In genomic region chr10:118046491-118047362, GRCh38 we compare ENCODE assay signal across 1 cellular context.
TF ChIP-seq lines count a peak whose summit lies in the region.

A gene with protein sequence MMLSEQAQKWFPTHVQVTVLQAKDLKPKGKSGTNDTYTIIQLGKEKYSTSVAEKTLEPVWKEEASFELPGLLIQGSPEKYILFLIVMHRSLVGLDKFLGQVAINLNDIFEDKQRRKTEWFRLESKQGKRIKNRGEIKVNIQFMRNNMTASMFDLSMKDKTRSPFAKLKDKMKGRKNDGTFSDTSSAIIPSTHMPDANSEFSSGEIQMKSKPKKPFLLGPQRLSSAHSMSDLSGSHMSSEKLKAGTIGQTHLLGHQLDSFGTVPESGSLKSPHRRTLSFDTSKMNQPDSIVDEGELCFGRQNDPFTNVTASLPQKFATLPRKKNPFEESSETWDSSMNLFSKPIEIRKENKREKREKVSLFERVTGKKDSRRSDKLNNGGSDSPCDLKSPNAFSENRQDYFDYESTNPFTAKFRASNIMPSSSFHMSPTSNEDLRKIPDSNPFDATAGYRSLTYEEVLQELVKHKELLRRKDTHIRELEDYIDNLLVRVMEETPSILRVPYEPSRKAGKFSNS (minus strand): TSS chr10:118046941. CDS start chr10:118046163, 778 bp downstream.

TF ChIP-seq in K562, 482 proteins besides CTCF, POLR2A, EP300 and RAD21 (continued from another document and continues in another):
- TF ChIP-seq MLX (CRISPR knock-in tag; conservative IDR thresholded peaks at IDR 0.05) (no peak), KDM1A (IDR thresholded peaks at IDR 0.05) (no peak), SRSF7 (optimal IDR thresholded peaks at IDR 0.05; ENCODE audit: low read depth, low read length) (no peak), NR2C2 (CRISPR knock-in tag; IDR thresholded peaks at IDR 0.05) (peak; percentile 97), NR2C2 (tag; IDR thresholded peaks at IDR 0.05) (peak; percentile 99), NONO (IDR thresholded peaks at IDR 0.05; ENCODE audit: low read depth in 2 of 2, low read length in 1 of 2) (0 out of 4 replicates have a peak, but pooled peaks of 1 of the 2 experiments have one; percentile 37), CBX1 (IDR thresholded peaks at IDR 0.05; ENCODE audit: low read depth) (no peak), CREB3 (tag; conservative IDR thresholded peaks at IDR 0.05; ENCODE audit: low read depth) (no peak), CREB1 (IDR thresholded peaks at IDR 0.05) (no peak), CREB1 (CRISPR knock-in tag; IDR thresholded peaks at IDR 0.05) (peak; percentile 5; the same call in 1 of the 2 replicates), MTA2 (IDR thresholded peaks at IDR 0.05; ENCODE audit: low read depth) (no peak), ATF4 (CRISPR knock-in tag; IDR thresholded peaks at IDR 0.05) (no peak), PTTG1 (tag; IDR thresholded peaks at IDR 0.05; ENCODE audit: low read depth) (no peak), CREBBP (IDR thresholded peaks at IDR 0.05; ENCODE audit: low read depth, low read length) (no peak), ZNF263 (CRISPR knock-in tag; IDR thresholded peaks at IDR 0.05; ENCODE audit: borderline replicate concordance) (peak; percentile 96), CREB3L1 (IDR thresholded peaks at IDR 0.05; ENCODE audit: borderline replicate concordance, low read depth) (no peak), ZBTB17 (CRISPR knock-in tag; IDR thresholded peaks at IDR 0.05) (no peak), DACH1 (IDR thresholded peaks at IDR 0.05; ENCODE audit: partially characterized antibody) (no peak), STAT5A (IDR thresholded peaks at IDR 0.05; ENCODE audit: borderline replicate concordance, low read length) (no peak), MYC (IDR thresholded peaks at IDR 0.05; ENCODE audit: low read depth, low read length) (peak; percentile 21; the same call in 1 of the 2 replicates), MYC (CRISPR knock-in tag; IDR thresholded peaks at IDR 0.05; ENCODE audit: borderline replicate concordance, low read depth) (no peak), RBM25 (IDR thresholded peaks at IDR 0.05; ENCODE audit: low read depth, low read length, severe bottlenecking) (peak; percentile 51), ZNF134 (CRISPR knock-in tag; conservative IDR thresholded peaks at IDR 0.05) (0 out of 2 replicates have a peak, but pooled peaks have one; percentile 58), TSC22D4 (tag; IDR thresholded peaks at IDR 0.05) (no peak), MAFG (tag; conservative IDR thresholded peaks at IDR 0.05) (no peak), NR1H2 (CRISPR knock-in tag; IDR thresholded peaks at IDR 0.05) (no peak), MTF1 (CRISPR knock-in tag; IDR thresholded peaks at IDR 0.05; ENCODE audit: borderline replicate concordance) (no peak), LCOR (CRISPR knock-in tag; IDR thresholded peaks at IDR 0.05) (no peak), ZNF511 (CRISPR knock-in tag; IDR thresholded peaks at IDR 0.05) (0 out of 2 replicates have a peak, but pooled peaks have one; percentile 21), EWSR1 (IDR thresholded peaks at IDR 0.05; ENCODE audit: borderline replicate concordance, low read depth, partially characterized antibody) (no peak), RBM34 (IDR thresholded peaks at IDR 0.05; ENCODE audit: borderline replicate concordance, insufficient read depth, low read length) (no peak), CBX5 (IDR thresholded peaks at IDR 0.05; ENCODE audit: borderline replicate concordance, low read depth) (no peak), ZKSCAN1 (IDR thresholded peaks at IDR 0.05; ENCODE audit: low read depth, low read length) (no peak), BMI1 (IDR thresholded peaks at IDR 0.05; ENCODE audit: low read length) (peak; percentile 81), SUPT5H (IDR thresholded peaks at IDR 0.05) (peak; percentile 42; the same call in 1 of the 2 replicates), ZNF583 (CRISPR knock-in tag; IDR thresholded peaks at IDR 0.05) (no peak), ZFP91 (CRISPR knock-in tag; IDR thresholded peaks at IDR 0.05) (no peak), RCOR1 (IDR thresholded peaks at IDR 0.05; ENCODE audit: borderline replicate concordance in 1 of 2, low read depth in 2 of 2, low read length in 2 of 2) (no peak), EP400 (IDR thresholded peaks at IDR 0.05) (no peak), PURB (CRISPR knock-in tag; IDR thresholded peaks at IDR 0.05; ENCODE audit: low read depth) (no peak), GATA2 (CRISPR knock-in tag; IDR thresholded peaks at IDR 0.05) (no peak), PKNOX1 (IDR thresholded peaks at IDR 0.05) (no peak), CBFA2T3 (IDR thresholded peaks at IDR 0.05) (no peak)
- TF ChIP-seq, protein P1, sequence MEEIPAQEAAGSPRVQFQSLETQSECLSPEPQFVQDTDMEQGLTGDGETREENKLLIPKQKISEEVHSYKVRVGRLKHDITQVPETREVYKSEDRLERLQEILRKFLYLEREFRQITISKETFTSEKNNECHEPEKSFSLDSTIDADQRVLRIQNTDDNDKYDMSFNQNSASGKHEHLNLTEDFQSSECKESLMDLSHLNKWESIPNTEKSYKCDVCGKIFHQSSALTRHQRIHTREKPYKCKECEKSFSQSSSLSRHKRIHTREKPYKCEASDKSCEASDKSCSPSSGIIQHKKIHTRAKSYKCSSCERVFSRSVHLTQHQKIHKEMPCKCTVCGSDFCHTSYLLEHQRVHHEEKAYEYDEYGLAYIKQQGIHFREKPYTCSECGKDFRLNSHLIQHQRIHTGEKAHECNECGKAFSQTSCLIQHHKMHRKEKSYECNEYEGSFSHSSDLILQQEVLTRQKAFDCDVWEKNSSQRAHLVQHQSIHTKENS (CRISPR knock-in tag; IDR thresholded peaks at IDR 0.05) = no peak
- TF ChIP-seq, protein P2, sequence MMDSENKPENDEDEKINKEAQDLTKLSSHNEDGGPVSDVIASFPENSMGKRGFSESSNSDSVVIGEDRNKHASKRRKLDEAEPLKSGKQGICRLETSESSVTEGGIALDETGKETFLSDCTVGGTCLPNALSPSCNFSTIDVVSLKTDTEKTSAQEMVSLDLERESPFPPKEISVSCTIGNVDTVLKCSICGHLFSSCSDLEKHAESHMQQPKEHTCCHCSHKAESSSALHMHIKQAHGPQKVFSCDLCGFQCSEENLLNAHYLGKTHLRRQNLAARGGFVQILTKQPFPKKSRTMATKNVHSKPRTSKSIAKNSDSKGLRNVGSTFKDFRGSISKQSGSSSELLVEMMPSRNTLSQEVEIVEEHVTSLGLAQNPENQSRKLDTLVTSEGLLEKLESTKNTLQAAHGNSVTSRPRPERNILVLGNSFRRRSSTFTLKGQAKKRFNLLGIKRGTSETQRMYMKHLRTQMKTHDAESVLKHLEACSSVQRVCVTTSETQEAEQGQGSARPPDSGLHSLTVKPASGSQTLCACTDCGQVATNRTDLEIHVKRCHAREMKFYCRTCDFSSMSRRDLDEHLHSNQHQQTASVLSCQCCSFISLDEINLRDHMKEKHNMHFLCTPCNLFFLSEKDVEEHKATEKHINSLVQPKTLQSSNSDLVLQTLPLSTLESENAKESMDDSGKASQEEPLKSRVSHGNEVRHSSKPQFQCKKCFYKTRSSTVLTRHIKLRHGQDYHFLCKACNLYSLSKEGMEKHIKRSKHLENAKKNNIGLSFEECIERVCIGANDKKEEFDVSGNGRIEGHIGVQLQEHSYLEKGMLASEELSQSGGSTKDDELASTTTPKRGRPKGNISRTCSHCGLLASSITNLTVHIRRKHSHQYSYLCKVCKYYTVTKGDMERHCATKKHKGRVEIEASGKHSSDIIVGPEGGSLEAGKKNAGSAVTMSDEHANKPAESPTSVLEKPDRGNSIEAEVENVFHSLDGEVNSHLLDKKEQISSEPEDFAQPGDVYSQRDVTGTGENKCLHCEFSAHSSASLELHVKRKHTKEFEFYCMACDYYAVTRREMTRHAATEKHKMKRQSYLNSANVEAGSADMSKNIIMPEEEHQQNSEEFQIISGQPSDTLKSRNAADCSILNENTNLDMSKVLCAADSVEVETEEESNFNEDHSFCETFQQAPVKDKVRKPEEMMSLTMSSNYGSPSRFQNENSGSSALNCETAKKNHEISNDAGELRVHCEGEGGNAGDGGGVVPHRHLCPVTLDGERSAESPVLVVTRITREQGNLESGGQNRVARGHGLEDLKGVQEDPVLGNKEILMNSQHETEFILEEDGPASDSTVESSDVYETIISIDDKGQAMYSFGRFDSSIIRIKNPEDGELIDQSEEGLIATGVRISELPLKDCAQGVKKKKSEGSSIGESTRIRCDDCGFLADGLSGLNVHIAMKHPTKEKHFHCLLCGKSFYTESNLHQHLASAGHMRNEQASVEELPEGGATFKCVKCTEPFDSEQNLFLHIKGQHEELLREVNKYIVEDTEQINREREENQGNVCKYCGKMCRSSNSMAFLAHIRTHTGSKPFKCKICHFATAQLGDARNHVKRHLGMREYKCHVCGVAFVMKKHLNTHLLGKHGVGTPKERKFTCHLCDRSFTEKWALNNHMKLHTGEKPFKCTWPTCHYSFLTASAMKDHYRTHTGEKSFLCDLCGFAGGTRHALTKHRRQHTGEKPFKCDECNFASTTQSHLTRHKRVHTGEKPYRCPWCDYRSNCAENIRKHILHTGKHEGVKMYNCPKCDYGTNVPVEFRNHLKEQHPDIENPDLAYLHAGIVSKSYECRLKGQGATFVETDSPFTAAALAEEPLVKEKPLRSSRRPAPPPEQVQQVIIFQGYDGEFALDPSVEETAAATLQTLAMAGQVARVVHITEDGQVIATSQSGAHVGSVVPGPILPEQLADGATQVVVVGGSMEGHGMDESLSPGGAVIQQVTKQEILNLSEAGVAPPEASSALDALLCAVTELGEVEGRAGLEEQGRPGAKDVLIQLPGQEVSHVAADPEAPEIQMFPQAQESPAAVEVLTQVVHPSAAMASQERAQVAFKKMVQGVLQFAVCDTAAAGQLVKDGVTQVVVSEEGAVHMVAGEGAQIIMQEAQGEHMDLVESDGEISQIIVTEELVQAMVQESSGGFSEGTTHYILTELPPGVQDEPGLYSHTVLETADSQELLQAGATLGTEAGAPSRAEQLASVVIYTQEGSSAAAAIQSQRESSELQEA (IDR thresholded peaks at IDR 0.05; ENCODE audit: low read depth) = no peak
- TF ChIP-seq, protein P3, sequence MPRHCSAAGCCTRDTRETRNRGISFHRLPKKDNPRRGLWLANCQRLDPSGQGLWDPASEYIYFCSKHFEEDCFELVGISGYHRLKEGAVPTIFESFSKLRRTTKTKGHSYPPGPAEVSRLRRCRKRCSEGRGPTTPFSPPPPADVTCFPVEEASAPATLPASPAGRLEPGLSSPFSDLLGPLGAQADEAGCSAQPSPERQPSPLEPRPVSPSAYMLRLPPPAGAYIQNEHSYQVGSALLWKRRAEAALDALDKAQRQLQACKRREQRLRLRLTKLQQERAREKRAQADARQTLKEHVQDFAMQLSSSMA (CRISPR knock-in tag; IDR thresholded peaks at IDR 0.05) = no peak
- TF ChIP-seq, protein P4, sequence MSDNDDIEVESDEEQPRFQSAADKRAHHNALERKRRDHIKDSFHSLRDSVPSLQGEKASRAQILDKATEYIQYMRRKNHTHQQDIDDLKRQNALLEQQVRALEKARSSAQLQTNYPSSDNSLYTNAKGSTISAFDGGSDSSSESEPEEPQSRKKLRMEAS (CRISPR knock-in tag; IDR thresholded peaks at IDR 0.05) = 0 out of 2 replicates have a peak, but pooled peaks have one; percentile 12
